In genomic region chr16:87331241-87331801, GRCh38 we compare ENCODE assay signal across 24 cellular contexts.
"Had no signal": no experiment of that assay in that cellular context is flagged by ENCODE, and none has a peak within 500 bp of the region (broad histone marks: within the 10 kb centered on the region; RNA-seq: fewer than 3 reads in every experiment).

No MANE protein-coding gene starts in this region.

- H3K27me3 ChIP-seq: body of pancreas, heart left ventricle, neutrophil, suprapubic skin, transverse colon, vagina had no signal

- H3K4me1 Mint-ChIP-seq: activated T-helper 17 cell treated with anti-CD3 and anti-CD28 coated beads, Interleukin-2, amount 50 U/mL, for 72 hours had no signal

- H3K9me3 Mint-ChIP-seq: activated naive CD8-positive, alpha-beta T cell treated with anti-CD3 and anti-CD28 coated beads, Interleukin-2, amount 10 ng/mL, durations not matched to agents 7 days and 5 days; activated T-helper 17 cell treated with anti-CD3 and anti-CD28 coated beads, Interleukin-2, amount 50 U/mL, for 72 hours; central memory CD8-positive, alpha-beta T cell; naive thymus-derived CD4-positive, alpha-beta T cell had no signal

- ATAC-seq: activated T-helper 17 cell treated with anti-CD3 and anti-CD28 coated beads, Interleukin-2, amount 50 U/mL, for 72 hours; body of pancreas; heart left ventricle; mucosa of descending colon; naive thymus-derived CD4-positive, alpha-beta T cell; stimulated activated naive CD8-positive, alpha-beta T cell treated with anti-CD3 and anti-CD28 coated beads, Interleukin-15, Interleukin-2, amounts not matched to agents 100 U/mL and 50 U/mL, for 24 hours had no signal

- H3K4me1 ChIP-seq: body of pancreas, parathyroid adenoma, transverse colon had no signal

- H3K9ac ChIP-seq: parathyroid adenoma had no signal

- DNase-seq: activated CD4-positive, alpha-beta T cell treated with anti-CD3 and anti-CD28 coated beads for 48 hours; activated CD4-positive, CD25-positive, alpha-beta regulatory T cell; activated naive CD4-positive, alpha-beta T cell; activated naive CD8-positive, alpha-beta T cell treated with anti-CD3 and anti-CD28 coated beads, Interleukin-2, amount 10 ng/mL, durations not matched to agents 7 days and 5 days; amygdala; body of pancreas; cortex of kidney; kidney glomerular epithelial cell; naive thymus-derived CD4-positive, alpha-beta T cell; stimulated activated CD4-positive, alpha-beta T cell treated with anti-CD3 and anti-CD28 coated beads, Interleukin-12 subunit alpha, Interleukin-12 subunit beta, amount 100 ng/mL, for 4 hours; stimulated activated CD4-positive, alpha-beta T cell treated with anti-CD3 and anti-CD28 coated beads, Interleukin-1b, Interleukin-23, amount 100 ng/mL, for 48 hours; stimulated activated naive CD8-positive, alpha-beta T cell treated with anti-CD3 and anti-CD28 coated beads, Interleukin-15, Interleukin-2, amounts not matched to agents 100 U/mL and 50 U/mL, for 24 hours; T-helper 1 cell; T1000; transverse colon had no signal

- H3K27me3 Mint-ChIP-seq: activated naive CD8-positive, alpha-beta T cell treated with anti-CD3 and anti-CD28 coated beads, Interleukin-2, amount 10 ng/mL, durations not matched to agents 7 days and 5 days; activated T-helper 17 cell treated with anti-CD3 and anti-CD28 coated beads, Interleukin-2, amount 50 U/mL, for 72 hours; central memory CD8-positive, alpha-beta T cell; naive thymus-derived CD4-positive, alpha-beta T cell had no signal

- H3K27ac Mint-ChIP-seq: activated naive CD8-positive, alpha-beta T cell treated with anti-CD3 and anti-CD28 coated beads, Interleukin-2, amount 10 ng/mL, durations not matched to agents 7 days and 5 days; activated T-helper 17 cell treated with anti-CD3 and anti-CD28 coated beads, Interleukin-2, amount 50 U/mL, for 72 hours had no signal

- H3K4me3 Mint-ChIP-seq: activated naive CD8-positive, alpha-beta T cell treated with anti-CD3 and anti-CD28 coated beads, Interleukin-2, amount 10 ng/mL, durations not matched to agents 7 days and 5 days; activated T-helper 17 cell treated with anti-CD3 and anti-CD28 coated beads, Interleukin-2, amount 50 U/mL, for 72 hours; central memory CD8-positive, alpha-beta T cell; naive thymus-derived CD4-positive, alpha-beta T cell had no signal

- H3K27ac ChIP-seq: body of pancreas, neutrophil, parathyroid adenoma, suprapubic skin, transverse colon, vagina had no signal

- H3K4me3 ChIP-seq: body of pancreas, heart left ventricle, mucosa of descending colon, suprapubic skin, transverse colon, vagina had no signal

- H2AFZ ChIP-seq: parathyroid adenoma had no signal

- FAIRE-seq: frontal cortex had no signal

- H3K9me3 ChIP-seq: body of pancreas, heart left ventricle, mucosa of descending colon, neutrophil, suprapubic skin, transverse colon, vagina had no signal
